In the genomic region with DNA sequence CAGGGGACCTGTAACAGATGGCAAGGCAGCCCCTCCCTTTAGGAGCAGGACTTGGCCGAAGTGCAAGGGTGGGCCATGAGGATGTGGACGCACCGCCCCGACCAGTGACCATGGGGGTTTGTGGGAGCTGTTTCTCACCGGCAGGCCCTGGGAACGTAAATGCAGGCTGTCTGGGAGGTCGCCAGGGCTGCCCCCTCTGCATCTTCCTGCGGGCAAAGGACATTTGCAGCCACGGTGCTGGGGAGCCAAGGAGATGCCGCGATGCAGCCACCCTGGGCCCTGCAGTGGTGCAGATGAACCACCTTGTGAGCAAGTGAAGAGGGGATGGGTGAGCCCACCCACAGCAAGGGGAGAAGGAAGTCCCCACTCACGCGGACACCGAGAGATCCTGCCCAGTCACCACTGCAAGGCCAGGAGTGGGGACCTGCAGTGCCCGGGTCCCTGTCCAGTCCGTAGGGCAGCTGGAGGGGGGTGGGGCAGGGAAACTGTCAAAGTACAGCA, we compare ENCODE assay signal across 19 cellular contexts.
A peak's percentile ranks its signal among the peaks of the same experiment; 100 is the strongest.
DNase-seq lines count a peak whose midpoint lies in the region; ATAC-seq and TF ChIP-seq lines count a peak whose summit lies in the region.
"Had no signal": no experiment of that assay in that cellular context is flagged by ENCODE, and none has a peak within 500 bp of the region (broad histone marks: within the 10 kb centered on the region; RNA-seq: fewer than 3 reads in every experiment).

No MANE protein-coding gene starts in this region.

- TF ChIP-seq POLR2A in right lobe of liver (IDR thresholded peaks at IDR 0.05) = no peak

- no peaks in the 10 kb centered on the region for H3K9me3 Mint-ChIP-seq in chondrocyte (ENCODE audit: low read depth)
- H3K9me3 Mint-ChIP-seq in stimulated activated memory B cell treated with anti-CD40 and anti-IgM and Interleukin-4, amounts not matched to agents 10 μg/mL and 1 μg/mL and 100 μg/mL, for 72 hours = no peaks in the 10 kb centered on the region
- H3K9me3 Mint-ChIP-seq: CD4-positive, alpha-beta memory T cell; HFFc6 had no signal

- peaks cover 56% of the 10 kb centered on the region for H3K4me1 Mint-ChIP-seq in chondrocyte (ENCODE audit: low read depth)
- peaks cover 64% of the 10 kb centered on the region for H3K4me1 Mint-ChIP-seq in stimulated activated memory B cell treated with anti-CD40 and anti-IgM and Interleukin-4, amounts not matched to agents 10 μg/mL and 1 μg/mL and 100 μg/mL, for 72 hours

- H3K4me1 ChIP-seq in HEK293 (ENCODE audit: control insufficient read depth, insufficient read depth, low read length) (no peaks in the 10 kb centered on the region), right lobe of liver (no peaks in the 10 kb centered on the region)

- DNase-seq in chondrocyte (ENCODE audit: low spot score) (peak; percentile 70), right lobe of liver (peak in 2 of 3 donors; percentile 17 to 42), Ammon's horn (ENCODE audit: low spot score) (no peak)
- no peak for DNase-seq in NK-92 treated with Interleukin-12 subunit alpha and Interleukin-12 subunit beta, amount 100 ng/mL, for 24 hours (lab: John Stamatoyannopoulos, UW)
- DNase-seq: ACHN; CD4-positive, alpha-beta memory T cell; GOT3; HFFc6; KBM-7; NCI-H1092; NCI-H2107; NCI-H345; NCI-H69; SIG-M5 had no signal

- H3K36me3 ChIP-seq in HEK293 (ENCODE audit: control insufficient read depth in 2 of 2, insufficient read depth in 1 of 2, low read length in 2 of 2) (no peaks in the 10 kb centered on the region), right lobe of liver (no peaks in the 10 kb centered on the region)

- intact Hi-C loops in right lobe of liver (cut with DNase I) = no loop called here

- no peaks in the 10 kb centered on the region for H3K27me3 ChIP-seq in right lobe of liver

- no peaks in the 10 kb centered on the region for H3K27me3 Mint-ChIP-seq in chondrocyte (ENCODE audit: low read depth)
- peaks cover 20% of the 10 kb centered on the region for H3K27me3 Mint-ChIP-seq in stimulated activated memory B cell treated with anti-CD40 and anti-IgM and Interleukin-4, amounts not matched to agents 10 μg/mL and 1 μg/mL and 100 μg/mL, for 72 hours

- 72% methylated on average over 9 of the region's 16 CpGs for WGBS in right lobe of liver (ENCODE audit: insufficient coverage, low coverage, low lambda C conversion rate, missing lambda C conversion rate)

- H3K27ac ChIP-seq in HEK293 (ENCODE audit: extremely low read depth, low read depth, low read length) (no peak overlapping the region), right lobe of liver (no peak overlapping the region)
- H3K27ac ChIP-seq: HL-60 had no signal

- no peak for TF ChIP-seq CTCF in HEK293 (tag by site-specific recombination; IDR thresholded peaks at IDR 0.05)
- no peak for TF ChIP-seq CTCF in chondrocyte (IDR thresholded peaks at IDR 0.05)
- no peak for TF ChIP-seq CTCF in right lobe of liver (IDR thresholded peaks at IDR 0.05)

- H3K36me3 Mint-ChIP-seq in chondrocyte (ENCODE audit: low read depth) = no peaks in the 10 kb centered on the region
- H3K36me3 Mint-ChIP-seq in stimulated activated memory B cell treated with anti-CD40 and anti-IgM and Interleukin-4, amounts not matched to agents 10 μg/mL and 1 μg/mL and 100 μg/mL, for 72 hours = no peaks in the 10 kb centered on the region
- H3K36me3 Mint-ChIP-seq: CD4-positive, alpha-beta memory T cell had no signal

- no peak overlapping the region for H3K4me3 Mint-ChIP-seq in chondrocyte (ENCODE audit: unreplicated experiment)
- H3K4me3 Mint-ChIP-seq in stimulated activated memory B cell treated with anti-CD40 and anti-IgM and Interleukin-4, amounts not matched to agents 10 μg/mL and 1 μg/mL and 100 μg/mL, for 72 hours = no peak overlapping the region
- H3K4me3 Mint-ChIP-seq: B cell; CD4-positive, alpha-beta memory T cell; HFFc6 had no signal

- POLR2A ChIA-PET in HEK293 (lab: Yijun Ruan, JAX) = no interaction called here

- CTCF ChIA-PET in HEK293 (lab: Yijun Ruan, JAX) = no interaction called here

- peak overlapping the region; percentile 8 for H3K27ac Mint-ChIP-seq in chondrocyte (ENCODE audit: unreplicated experiment)
- H3K27ac Mint-ChIP-seq in stimulated activated memory B cell treated with anti-CD40 and anti-IgM and Interleukin-4, amounts not matched to agents 10 μg/mL and 1 μg/mL and 100 μg/mL, for 72 hours = peak overlapping the region; percentile 90
- H3K27ac Mint-ChIP-seq: B cell; CD4-positive, alpha-beta memory T cell; HFFc6 had no signal

- H3K9me3 ChIP-seq in HEK293 (ENCODE audit: control insufficient read depth, insufficient read depth, low read depth, low read length) = no peaks in the 10 kb centered on the region
- H3K9me3 ChIP-seq in right lobe of liver = no peaks in the 10 kb centered on the region

- no peak for ATAC-seq in right lobe of liver
- no peak for ATAC-seq in stimulated activated memory B cell treated with anti-CD40 and anti-IgM and Interleukin-4, amounts not matched to agents 10 μg/mL and 1 μg/mL and 100 μg/mL, for 72 hours
- no peak for ATAC-seq in HG03565 (IDR thresholded peaks at IDR 0.05; ENCODE audit: unreplicated experiment)

- H3K4me3 ChIP-seq in HEK293 (ENCODE audit: low read depth, low read length) (no peak overlapping the region), right lobe of liver (no peak overlapping the region)

TF ChIP-seq in HEK293, 187 proteins besides CTCF, POLR2A, EP300 and RAD21:
- TF ChIP-seq WT1 (tag by site-specific recombination; IDR thresholded peaks at IDR 0.05) = no peak
- TF ChIP-seq, protein P1, sequence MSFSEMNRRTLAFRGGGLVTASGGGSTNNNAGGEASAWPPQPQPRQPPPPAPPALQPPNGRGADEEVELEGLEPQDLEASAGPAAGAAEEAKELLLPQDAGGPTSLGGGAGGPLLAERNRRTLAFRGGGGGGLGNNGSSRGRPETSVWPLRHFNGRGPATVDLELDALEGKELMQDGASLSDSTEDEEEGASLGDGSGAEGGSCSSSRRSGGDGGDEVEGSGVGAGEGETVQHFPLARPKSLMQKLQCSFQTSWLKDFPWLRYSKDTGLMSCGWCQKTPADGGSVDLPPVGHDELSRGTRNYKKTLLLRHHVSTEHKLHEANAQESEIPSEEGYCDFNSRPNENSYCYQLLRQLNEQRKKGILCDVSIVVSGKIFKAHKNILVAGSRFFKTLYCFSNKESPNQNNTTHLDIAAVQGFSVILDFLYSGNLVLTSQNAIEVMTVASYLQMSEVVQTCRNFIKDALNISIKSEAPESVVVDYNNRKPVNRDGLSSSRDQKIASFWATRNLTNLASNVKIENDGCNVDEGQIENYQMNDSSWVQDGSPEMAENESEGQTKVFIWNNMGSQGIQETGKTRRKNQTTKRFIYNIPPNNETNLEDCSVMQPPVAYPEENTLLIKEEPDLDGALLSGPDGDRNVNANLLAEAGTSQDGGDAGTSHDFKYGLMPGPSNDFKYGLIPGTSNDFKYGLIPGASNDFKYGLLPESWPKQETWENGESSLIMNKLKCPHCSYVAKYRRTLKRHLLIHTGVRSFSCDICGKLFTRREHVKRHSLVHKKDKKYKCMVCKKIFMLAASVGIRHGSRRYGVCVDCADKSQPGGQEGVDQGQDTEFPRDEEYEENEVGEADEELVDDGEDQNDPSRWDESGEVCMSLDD (tag by site-specific recombination; IDR thresholded peaks at IDR 0.05) = 0 out of 2 replicates have a peak, but pooled peaks have one; percentile 30
- 0 out of 2 replicates have a peak, but pooled peaks have one; percentile 9 for TF ChIP-seq GLIS2 (tag by site-specific recombination; IDR thresholded peaks at IDR 0.05)
- no peak for TF ChIP-seq ZNF561 (tag by site-specific recombination; IDR thresholded peaks at IDR 0.05; ENCODE audit: borderline replicate concordance)

Comparison
In these comparisons a context has a peak if more than half of its experiments do, and no peak if none do; other contexts are left out.
1. DNase-seq: peak in chondrocyte (single experiment) and right lobe of liver (2 of 3); none in NK-92 treated with Interleukin-12 subunit alpha and Interleukin-12 subunit beta, amount 100 ng/mL, for 24 hours (single experiment) and Ammon's horn (single experiment).